ENCODE assay signal across 27 cellular contexts in genomic region chr4:7753271-7753670, GRCh38.
A peak's percentile ranks its signal among the peaks of the same experiment; 100 is the strongest.
DNase-seq lines count a peak whose midpoint lies in the region; ATAC-seq, FAIRE-seq and TF ChIP-seq lines count a peak whose summit lies in the region.
"Had no signal": no experiment of that assay in that cellular context is flagged by ENCODE, and none has a peak within 500 bp of the region (broad histone marks: within the 10 kb centered on the region; RNA-seq: fewer than 3 reads in every experiment).

No MANE protein-coding gene starts in this region.

- TF ChIP-seq EP300 in suprapubic skin (IDR thresholded peaks at IDR 0.05): no peak

- TF ChIP-seq CTCF in RWPE1 (conservative IDR thresholded peaks at IDR 0.05; ENCODE audit: low read depth): no peak
- no peak for TF ChIP-seq CTCF in epithelial cell of proximal tubule (conservative IDR thresholded peaks at IDR 0.05; ENCODE audit: low read depth, low read length)
- no peak for TF ChIP-seq CTCF in pancreas (IDR thresholded peaks at IDR 0.05)
- TF ChIP-seq CTCF in suprapubic skin (IDR thresholded peaks at IDR 0.05): no peak

- no peaks in the 10 kb centered on the region for H3K36me3 ChIP-seq in pancreas
- no peaks in the 10 kb centered on the region for H3K36me3 ChIP-seq in suprapubic skin

- H3K9me3 ChIP-seq in pancreas: no peaks in the 10 kb centered on the region
- no peaks in the 10 kb centered on the region for H3K9me3 ChIP-seq in suprapubic skin

- peak overlapping the region; percentile 23 for H3K4me3 ChIP-seq in epithelial cell of proximal tubule (ENCODE audit: low read depth, low read length)
- no peak overlapping the region for H3K4me3 ChIP-seq in pancreas
- no peak overlapping the region for H3K4me3 ChIP-seq in suprapubic skin
- H3K4me3 ChIP-seq: smooth muscle cell had no signal

- H3K27me3 ChIP-seq in pancreas (no peaks in the 10 kb centered on the region), suprapubic skin (no peaks in the 10 kb centered on the region)

- no peak for FAIRE-seq in pancreas (lab: Jason Lieb, UNC)
- FAIRE-seq: colon, GM18507 had no signal

- ATAC-seq in pancreas: peak in 3 of 4 donors; percentile 66 to 75 (median 70)
- ATAC-seq: Right ventricle myocardium inferior had no signal

- intact Hi-C loops in pancreas (cut with DNase I): no loop called here

- H3K27ac ChIP-seq in RWPE1 (peak overlapping the region; percentile 80), pancreas (peak overlapping the region in 2 of 4 donors; percentile 47 to 54), suprapubic skin (no peak overlapping the region)
- H3K27ac ChIP-seq: 22Rv1 had no signal

- CTCF ChIA-PET in RWPE1 (lab: Yijun Ruan, JAX): no interaction called here

- POLR2A ChIA-PET in RWPE1 (lab: Yijun Ruan, JAX; ENCODE audit: low non-redundant PET): no interaction called here

- 59 to 72% methylated on average over 15 of the region's 15 CpGs for WGBS in pancreas, 2 donors
- WGBS in suprapubic skin: 67% methylated on average over 15 of the region's 15 CpGs

- H3K4me1 ChIP-seq in pancreas (no peaks in the 10 kb centered on the region), suprapubic skin (peaks cover 14% of the 10 kb centered on the region)

- no peak for TF ChIP-seq POLR2A in suprapubic skin (IDR thresholded peaks at IDR 0.05)

- DNase-seq in DMS53 (lab: John Stamatoyannopoulos, UW) (peak; percentile 64), DMS53 treated with DMSO at 0.1 percent for 48 hours (lab: John Stamatoyannopoulos, UW; ENCODE audit: unreplicated experiment) (no peak), RWPE1 (ENCODE audit: low spot score) (peak; percentile 54), epithelial cell of proximal tubule (ENCODE audit: low read depth) (peak; percentile 50), pancreas (peak in 3 of 6 donors; percentile 2 to 43 (median 11)), suprapubic skin (ENCODE audit: low spot score in 2 of 2) (no peak), RKO (ENCODE audit: low spot score) (no peak), NCI-H748 treated with DMSO at 0.1 percent for 48 hours (lab: John Stamatoyannopoulos, UW) (no peak)
- DNase-seq: activated B cell treated with CpG ODN at 0.5 μM for 24 hours; activated CD4-positive, alpha-beta T cell treated with anti-CD3 and anti-CD28 coated beads, Interleukin-2, amount 50 U/mL, for 48 hours; activated CD8-positive, alpha-beta memory T cell treated with anti-CD3 and anti-CD28 coated beads, Interleukin-2, amount 50 U/mL, for 48 hours; activated naive CD8-positive, alpha-beta T cell treated with anti-CD3 and anti-CD28 coated beads, Interleukin-2, amount 10 ng/mL, durations not matched to agents 7 days and 5 days; AML-193; CD4-positive, alpha-beta memory T cell; DMS153; effector memory CD4-positive, alpha-beta T cell; GF-D8; mesendoderm; NCI-H146; NCI-H2171; NCI-H524; stimulated activated CD4-positive, alpha-beta T cell treated with anti-CD3 and anti-CD28 coated beads, Interleukin-2, amount 100 ng/mL, for 24 hours had no signal

Comparison
In these comparisons a context has a peak if more than half of its experiments do, and no peak if none do; other contexts are left out.
1. DNase-seq: peak in DMS53 (single experiment), RWPE1 (single experiment) and epithelial cell of proximal tubule (single experiment); none in DMS53 treated with DMSO at 0.1 percent for 48 hours (single experiment), suprapubic skin (0 of 2), RKO (single experiment) and NCI-H748 treated with DMSO at 0.1 percent for 48 hours (single experiment).